ENCODE assay signal across 31 cellular contexts in genomic region chr9:35705372-35705771, GRCh38. TPM values are rescaled to one million over a fixed set of nuclear protein-coding genes. Genes with fewer than 3 reads are reported as not detected.
"Had no signal": no experiment of that assay in that cellular context is flagged by ENCODE, and none has a peak within 500 bp of the region (broad histone marks: within the 10 kb centered on the region; RNA-seq: fewer than 3 reads in every experiment).

No MANE protein-coding gene starts in this region.

- H3K9me3 ChIP-seq: body of pancreas, breast epithelium had no signal

- H3K27me3 ChIP-seq: body of pancreas, breast epithelium had no signal

- ATAC-seq: body of pancreas, K562, Panc1, SK-N-SH treated with all-trans-retinoic acid at 6 μM for 48 hours, T-cell had no signal

- H3K4me1 ChIP-seq: body of pancreas, breast epithelium had no signal

- DNase-seq: activated B cell treated with CpG ODN at 0.5 μM for 24 hours; activated CD4-positive, alpha-beta memory T cell treated with anti-CD3 and anti-CD28 coated beads for 36 hours; activated CD4-positive, alpha-beta T cell treated with anti-CD3 and anti-CD28 coated beads for 4 hours; activated CD4-positive, alpha-beta T cell treated with anti-CD3 and anti-CD28 coated beads, Interleukin-2, amount 50 U/mL, for 1 hour; activated CD4-positive, CD25-positive, alpha-beta regulatory T cell treated with anti-CD3 and anti-CD28 coated beads, Interleukin-2, amount 50 U/mL, for 72 hours; activated CD8-positive, alpha-beta memory T cell treated with anti-CD3 and anti-CD28 coated beads, Interleukin-2, amount 50 U/mL, for 4 hours; activated effector memory CD4-positive, alpha-beta T cell treated with Interleukin-2 at 50 U/mL for 16 hours; activated naive CD4-positive, alpha-beta T cell treated with anti-CD3 and anti-CD28 coated beads, Interleukin-2, amount 10 ng/mL, durations not matched to agents 7 days and 5 days; activated naive CD8-positive, alpha-beta T cell treated with anti-CD3 and anti-CD28 coated beads, Interleukin-2, amount 50 U/mL, for 24 hours; activated T-cell treated with anti-CD3 and anti-CD28 coated beads, Interleukin-2, amount 50 U/mL, for 48 hours; body of pancreas; IMR-90; NCI-H1092 treated with DMSO at 0.1 percent for 48 hours; NCI-H1417; NCI-H187 treated with DMSO at 0.1 percent for 48 hours; NCI-H2081; NCI-H2171 treated with DMSO at 0.1 percent for 48 hours; NCI-H2227 treated with DMSO at 0.1 percent for 48 hours; NCI-H524; NCI-H69; RPMI8226; SIG-M5; T-cell; T-helper 2 cell; T-helper 9 cell had no signal

- H3K4me3 ChIP-seq: body of pancreas, breast epithelium, K562 had no signal

- H3K27ac ChIP-seq: body of pancreas, breast epithelium, VCaP had no signal

RNA-seq across cellular contexts. Expression of gene CA9, which starts 31.6 kb away (rescaled TPM):
- total RNA-seq: activated B cell treated with CpG ODN at 0.5 μM for 24 hours, astrocyte had no signal
